ENCODE assay signal across 14 cellular contexts in genomic region chr10:93075369-93076221, GRCh38. TPM values are rescaled to one million over a fixed set of nuclear protein-coding genes. Genes with fewer than 3 reads are reported as not detected.
DNase-seq lines count a peak whose midpoint lies in the region; ATAC-seq and TF ChIP-seq lines count a peak whose summit lies in the region.
"Had no signal": no experiment of that assay in that cellular context is flagged by ENCODE, and none has a peak within 500 bp of the region (broad histone marks: within the 10 kb centered on the region; RNA-seq: fewer than 3 reads in every experiment).

No MANE protein-coding gene starts in this region.

- no peak for TF ChIP-seq EP300 in esophagus muscularis mucosa (IDR thresholded peaks at IDR 0.05)

- H3K4me1 Mint-ChIP-seq in IgD-negative memory B cell = peaks cover 11 to 32% (median 25%) of the 10 kb centered on the region in 3 donors
- peaks cover 43% of the 10 kb centered on the region for H3K4me1 Mint-ChIP-seq in stimulated activated effector memory CD8-positive, alpha-beta T cell treated with anti-CD3 and anti-CD28 coated beads, Interleukin-12 subunit alpha, Interleukin-12 subunit beta, amount 100 ng/mL, for 72 hours

- H3K27ac ChIP-seq in esophagus muscularis mucosa (replicated peaks in 1 of 4) (no peak overlapping the region), substantia nigra (ENCODE audit: low read depth, low read length, poor library complexity, severe bottlenecking) (no peak overlapping the region)
- H3K27ac ChIP-seq: neutrophil had no signal

- H3K36me3 Mint-ChIP-seq in activated naive CD4-positive, alpha-beta T cell treated with anti-CD3 and anti-CD28 coated beads, Interleukin-2, amount 50 U/mL, for 72 hours = peaks cover 4 to 9% of the 10 kb centered on the region in 2 donors
- no peaks in the 10 kb centered on the region for H3K36me3 Mint-ChIP-seq in IgD-negative memory B cell
- H3K36me3 Mint-ChIP-seq in stimulated activated effector memory CD8-positive, alpha-beta T cell treated with anti-CD3 and anti-CD28 coated beads, Interleukin-12 subunit alpha, Interleukin-12 subunit beta, amount 100 ng/mL, for 72 hours = peaks cover 4% of the 10 kb centered on the region

- H3K4me1 ChIP-seq in esophagus muscularis mucosa = peaks cover 35 to 51% (median 46%) of the 10 kb centered on the region in 4 donors

- H3K4me3 Mint-ChIP-seq in IgD-negative memory B cell = peak overlapping the region in 3 of 4 donors; percentile 21 to 75 (median 39)
- H3K4me3 Mint-ChIP-seq in stimulated activated effector memory CD8-positive, alpha-beta T cell treated with anti-CD3 and anti-CD28 coated beads, Interleukin-12 subunit alpha, Interleukin-12 subunit beta, amount 100 ng/mL, for 72 hours = peak overlapping the region; percentile 75

- intact Hi-C loops in esophagus muscularis mucosa (cut with DNase I) = no loop called here

- TF ChIP-seq CTCF in esophagus muscularis mucosa (IDR thresholded peaks at IDR 0.05) = no peak

- WGBS in esophagus muscularis mucosa = 30% methylated on average over 25 of the region's 25 CpGs

- no peaks in the 10 kb centered on the region for H3K36me3 ChIP-seq in esophagus muscularis mucosa
- H3K36me3 ChIP-seq: neutrophil had no signal

- H3K27me3 Mint-ChIP-seq in IgD-negative memory B cell = peaks cover 53% of the 10 kb centered on the region

- H3K9me3 ChIP-seq in esophagus muscularis mucosa = no peaks in the 10 kb centered on the region
- H3K9me3 ChIP-seq: neutrophil had no signal

- peak overlapping the region in 1 of 4 donors; percentile 46 for H3K4me3 ChIP-seq in esophagus muscularis mucosa

- no peak for DNase-seq in activated naive CD4-positive, alpha-beta T cell treated with anti-CD3 and anti-CD28 coated beads, Interleukin-2, amount 50 U/mL, for 72 hours (ENCODE audit: low spot score in 2 of 2)
- no peak for DNase-seq in activated naive CD4-positive, alpha-beta T cell treated with Interleukin-2 at 50 U/mL for 16 hours
- DNase-seq in esophagus muscularis mucosa (ENCODE audit: extremely low spot score) (peak; percentile 84), KG1 (lab: John Stamatoyannopoulos, UW) (no peak), substantia nigra (lab: John Stamatoyannopoulos, UW) (no peak)
- peak in 1 of 2 donors; percentile 50 for DNase-seq in stimulated activated effector memory CD8-positive, alpha-beta T cell treated with anti-CD3 and anti-CD28 coated beads, Interleukin-12 subunit alpha, Interleukin-12 subunit beta, amount 100 ng/mL, for 72 hours (ENCODE audit: low spot score in 2 of 2)
- DNase-seq: activated CD4-positive, CD25-positive, alpha-beta regulatory T cell; GOT3; SIG-M5 had no signal

- TF ChIP-seq POLR2A in esophagus muscularis mucosa (IDR thresholded peaks at IDR 0.05; ENCODE audit: low read depth) = no peak

- peak; percentile 63 for ATAC-seq in activated naive CD4-positive, alpha-beta T cell treated with anti-CD3 and anti-CD28 coated beads, Interleukin-2, amount 50 U/mL, for 72 hours
- ATAC-seq in stimulated activated effector memory CD8-positive, alpha-beta T cell treated with anti-CD3 and anti-CD28 coated beads, Interleukin-12 subunit alpha, Interleukin-12 subunit beta, amount 100 ng/mL, for 72 hours = peak; percentile 61
- no peak for ATAC-seq in GM19035 (IDR thresholded peaks at IDR 0.05; ENCODE audit: unreplicated experiment)

- peaks cover 10 to 84% (median 33%) of the 10 kb centered on the region in 4 donors for H3K27me3 ChIP-seq in esophagus muscularis mucosa

- H3K27ac Mint-ChIP-seq in activated naive CD4-positive, alpha-beta T cell treated with anti-CD3 and anti-CD28 coated beads, Interleukin-2, amount 50 U/mL, for 72 hours = no peak overlapping the region
- H3K27ac Mint-ChIP-seq in IgD-negative memory B cell = peak overlapping the region in 1 of 3 donors; percentile 16
- no peak overlapping the region for H3K27ac Mint-ChIP-seq in stimulated activated effector memory CD8-positive, alpha-beta T cell treated with anti-CD3 and anti-CD28 coated beads, Interleukin-12 subunit alpha, Interleukin-12 subunit beta, amount 100 ng/mL, for 72 hours

- H3K9me3 Mint-ChIP-seq in activated naive CD4-positive, alpha-beta T cell treated with anti-CD3 and anti-CD28 coated beads, Interleukin-2, amount 50 U/mL, for 72 hours = no peaks in the 10 kb centered on the region
- no peaks in the 10 kb centered on the region for H3K9me3 Mint-ChIP-seq in IgD-negative memory B cell
- H3K9me3 Mint-ChIP-seq in stimulated activated effector memory CD8-positive, alpha-beta T cell treated with anti-CD3 and anti-CD28 coated beads, Interleukin-12 subunit alpha, Interleukin-12 subunit beta, amount 100 ng/mL, for 72 hours = no peaks in the 10 kb centered on the region

RNA-seq across cellular contexts. Expression of gene CYP26A1, which starts 1.9 kb away (rescaled TPM):
- total RNA-seq in activated naive CD4-positive, alpha-beta T cell treated with anti-CD3 and anti-CD28 coated beads, Interleukin-2, amount 50 U/mL, for 72 hours = under 1 TPM in 1 of 2 donors, not detected in 1; 0.43 TPM
- not detected for polyA plus RNA-seq in IgD-negative memory B cell
- total RNA-seq in esophagus muscularis mucosa = not detected
- total RNA-seq: NCI-H460 had no signal
- polyA plus RNA-seq: AG04450 had no signal

RNA-seq across cellular contexts. Expression of gene CYP26C1, which starts 15.0 kb away (rescaled TPM):
- under 1 TPM in 1 of 2 donors, not detected in 1; 0.12 TPM for total RNA-seq in activated naive CD4-positive, alpha-beta T cell treated with anti-CD3 and anti-CD28 coated beads, Interleukin-2, amount 50 U/mL, for 72 hours
- polyA plus RNA-seq in IgD-negative memory B cell = not detected
- total RNA-seq in esophagus muscularis mucosa = under 1 TPM in 3 of 4 donors, not detected in 1; under 0.01 to 0.39 (median under 0.01) TPM
- polyA plus RNA-seq: AG04450 had no signal
